ENCODE assay signal across 20 cellular contexts in the genomic region with DNA sequence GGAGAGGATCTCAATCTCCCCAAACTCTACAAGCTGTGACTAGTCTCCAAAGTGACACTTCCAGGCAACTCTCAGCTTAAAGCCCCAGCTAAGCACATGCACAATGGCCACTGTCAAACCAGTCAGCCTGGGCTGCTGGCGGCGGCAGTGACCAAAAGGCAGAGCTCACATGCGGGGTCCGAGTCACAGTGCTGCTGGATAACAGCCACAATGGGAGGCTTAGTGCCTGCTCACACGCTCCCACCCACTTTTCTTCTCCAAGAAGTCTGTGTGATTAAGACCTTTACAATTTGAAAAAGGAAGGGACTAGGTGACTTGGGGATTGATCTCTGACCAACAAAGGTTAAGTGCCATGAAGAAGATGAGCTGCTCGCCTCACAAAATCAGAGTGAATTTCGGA. TPM values are rescaled to one million over a fixed set of nuclear protein-coding genes. Genes with fewer than 3 reads are reported as not detected.
DNase-seq lines count a peak whose midpoint lies in the region; ATAC-seq and TF ChIP-seq lines count a peak whose summit lies in the region.
"Had no signal": no experiment of that assay in that cellular context is flagged by ENCODE, and none has a peak within 500 bp of the region (broad histone marks: within the 10 kb centered on the region; RNA-seq: fewer than 3 reads in every experiment).

No MANE protein-coding gene starts in this region.

- WGBS in esophagus, 2 donors: 49 to 53% methylated on average over 7 of the region's 7 CpGs
- WGBS in tibial nerve, 2 donors: 55 to 68% methylated on average over 7 of the region's 7 CpGs

- H3K27ac ChIP-seq in DND-41 (ENCODE audit: low read length) (peak overlapping the region; percentile 16; the same call in 1 of the 2 replicates), esophagus (ENCODE audit: low read depth in 2 of 2, low read length in 1 of 2) (peak overlapping the region; percentile 80 to 98), osteoblast (ENCODE audit: low read depth, low read length) (no peak overlapping the region), tibial nerve (no peak overlapping the region)
- H3K27ac ChIP-seq: breast epithelium, gastrocnemius medialis, pancreas, thoracic aorta had no signal

- H3K36me3 ChIP-seq in DND-41 (ENCODE audit: insufficient read depth, low read length): peaks cover 15% of the 10 kb centered on the region; the same call in 1 of the 2 replicates
- H3K36me3 ChIP-seq in esophagus (ENCODE audit: control insufficient read depth in 2 of 2, insufficient read depth in 2 of 2, low read length in 1 of 2): peaks cover 0 to 43% of the 10 kb centered on the region in 2 donors
- H3K36me3 ChIP-seq in osteoblast (ENCODE audit: insufficient read depth, low read length): no peaks in the 10 kb centered on the region
- no peaks in the 10 kb centered on the region for H3K36me3 ChIP-seq in tibial nerve
- H3K36me3 ChIP-seq: breast epithelium, gastrocnemius medialis, thoracic aorta had no signal

- no peak for TF ChIP-seq EP300 in tibial nerve (IDR thresholded peaks at IDR 0.05)

- no peak for ATAC-seq in DND-41 (ENCODE audit: insufficient read depth, low read depth)
- ATAC-seq in GM21381 (IDR thresholded peaks at IDR 0.05; ENCODE audit: unreplicated experiment): no peak
- ATAC-seq: gastrocnemius medialis; pancreas; stimulated activated effector memory CD8-positive, alpha-beta T cell treated with anti-CD3 and anti-CD28 coated beads, Interleukin-12 subunit alpha, Interleukin-12 subunit beta, amount 100 ng/mL, for 72 hours had no signal

- TF ChIP-seq CTCF in DND-41 (IDR thresholded peaks at IDR 0.05; ENCODE audit: borderline replicate concordance, extremely low read depth, low read length, poor library complexity, severe bottlenecking): no peak
- no peak for TF ChIP-seq CTCF in osteoblast (IDR thresholded peaks at IDR 0.05; ENCODE audit: extremely low read depth, low read depth, low read length)
- no peak for TF ChIP-seq CTCF in tibial nerve (IDR thresholded peaks at IDR 0.05)

- H3K9me3 ChIP-seq in DND-41 (ENCODE audit: insufficient read depth, low read length, severe bottlenecking): no peaks in the 10 kb centered on the region
- H3K9me3 ChIP-seq in esophagus (ENCODE audit: control insufficient read depth in 2 of 2, insufficient read depth in 1 of 2, low read depth in 1 of 2, low read length in 1 of 2): no peaks in the 10 kb centered on the region
- no peaks in the 10 kb centered on the region for H3K9me3 ChIP-seq in osteoblast (ENCODE audit: low read depth, low read length)
- no peaks in the 10 kb centered on the region for H3K9me3 ChIP-seq in tibial nerve
- H3K9me3 ChIP-seq: breast epithelium, gastrocnemius medialis, pancreas, thoracic aorta had no signal

- no peak overlapping the region for H3K4me3 ChIP-seq in DND-41 (ENCODE audit: low read depth in 1 of 2, low read length in 2 of 2)
- no peak overlapping the region for H3K4me3 ChIP-seq in esophagus (ENCODE audit: low read depth in 1 of 2, low read length in 2 of 2)
- H3K4me3 ChIP-seq in osteoblast (ENCODE audit: insufficient read depth, low read length): no peak overlapping the region
- H3K4me3 ChIP-seq in tibial nerve: no peak overlapping the region
- H3K4me3 ChIP-seq: breast epithelium, gastrocnemius medialis, pancreas, thoracic aorta had no signal

- no peaks in the 10 kb centered on the region for H4K20me1 ChIP-seq in DND-41 (ENCODE audit: insufficient read depth, low read length)
- H4K20me1 ChIP-seq in osteoblast (ENCODE audit: insufficient read depth, low read length): no peaks in the 10 kb centered on the region

- H2AFZ ChIP-seq in DND-41 (ENCODE audit: low read depth, low read length) (no peak overlapping the region), osteoblast (ENCODE audit: low read length) (no peak overlapping the region)

- H3K4me2 ChIP-seq in DND-41 (ENCODE audit: insufficient read depth, low read length) (no peak overlapping the region), osteoblast (ENCODE audit: insufficient read depth, low read length) (no peak overlapping the region)

- H3K4me1 ChIP-seq in DND-41 (ENCODE audit: insufficient read depth, low read length) (peaks cover 28% of the 10 kb centered on the region), esophagus (ENCODE audit: control insufficient read depth in 2 of 2, insufficient read depth in 2 of 2, low read length in 1 of 2) (peaks cover 9 to 16% of the 10 kb centered on the region in 2 donors), osteoblast (ENCODE audit: insufficient read depth, low read length) (peaks cover 11% of the 10 kb centered on the region), tibial nerve (no peaks in the 10 kb centered on the region)
- H3K4me1 ChIP-seq: gastrocnemius medialis had no signal

- H3K79me2 ChIP-seq in DND-41 (ENCODE audit: insufficient read depth, low read length) (no peaks in the 10 kb centered on the region), osteoblast (ENCODE audit: insufficient read depth, low read length) (no peaks in the 10 kb centered on the region)

- TF ChIP-seq POLR2A in tibial nerve (IDR thresholded peaks at IDR 0.05): no peak

- DNase-seq in DND-41 (no peak), M059J (ENCODE audit: low read depth) (peak; percentile 68), osteoblast (ENCODE audit: insufficient read length, low spot score, missing footprints) (peak; percentile 86), tibial nerve (ENCODE audit: low spot score in 2 of 2) (no peak), D341Med (ENCODE audit: low spot score) (no peak)
- no peak for DNase-seq in activated CD4-positive, alpha-beta T cell treated with anti-CD3 and anti-CD28 coated beads for 1 hour
- DNase-seq: activated CD4-positive, alpha-beta T cell treated with anti-CD3 and anti-CD28 coated beads, Interleukin-2, amount 50 U/mL, for 1 hour; activated effector memory CD4-positive, alpha-beta T cell treated with anti-CD3 and anti-CD28 coated beads, Interleukin-2, amount 50 U/mL, for 16 hours; CD4-positive, alpha-beta T cell; DMS153; gastrocnemius medialis; NCI-H1694; NCI-H748 treated with DMSO at 0.1 percent for 48 hours had no signal

- no peaks in the 10 kb centered on the region for H3K27me3 ChIP-seq in DND-41 (ENCODE audit: insufficient read depth, low read length, poor library complexity)
- no peaks in the 10 kb centered on the region for H3K27me3 ChIP-seq in esophagus (ENCODE audit: control insufficient read depth in 1 of 2, insufficient read depth in 2 of 2, low read length in 2 of 2)
- H3K27me3 ChIP-seq in osteoblast (ENCODE audit: insufficient read depth, low read length): no peaks in the 10 kb centered on the region
- H3K27me3 ChIP-seq in tibial nerve: no peaks in the 10 kb centered on the region
- H3K27me3 ChIP-seq: breast epithelium, gastrocnemius medialis, pancreas had no signal

- no peak overlapping the region; the same call in 1 of the 2 replicates for H3K9ac ChIP-seq in DND-41 (ENCODE audit: low read depth, low read length)

RNA-seq across cellular contexts. Expression of a gene that starts 16.8 kb away (rescaled TPM):
- 13.1 and 20.5 TPM in 2 replicates for total RNA-seq in M059J (2014; rRNA removed; shearing (Covaris generic))
- polyA plus RNA-seq in esophagus: 10 to 100 TPM; 51.7 to 72.4 TPM
- total RNA-seq in osteoblast (0.29 and 2.2 TPM in 2 replicates), tibial nerve (1 to 10 TPM in 3 of 4 donors, under 1 TPM in 1; 0.66 to 1.6 (median 1.2) TPM)
- total RNA-seq: T-helper 1 cell treated with Interleukin-12 subunit alpha and Interleukin-12 subunit beta and Interleukin-4 antibody, amounts not matched to agents 30 ng/mL and 1 ng/mL, for 36 hours had no signal

Comparison
In these comparisons a context has a peak if more than half of its experiments do, and no peak if none do; other contexts are left out.
1. DNase-seq: peak in M059J (single experiment) and osteoblast (single experiment); none in DND-41 (single experiment), tibial nerve (0 of 2), activated CD4-positive, alpha-beta T cell treated with anti-CD3 and anti-CD28 coated beads for 1 hour (single experiment) and D341Med (single experiment).
2. H3K27ac ChIP-seq: peak in DND-41 (single experiment) and esophagus (2 of 2); none in osteoblast (single experiment) and tibial nerve (0 of 4).